ENCODE assay signal across 15 cellular contexts in genomic region chr18:32441536-32441935, GRCh38. TPM values are rescaled to one million over a fixed set of nuclear protein-coding genes. Genes with fewer than 3 reads are reported as not detected.
DNase-seq lines count a peak whose midpoint lies in the region; ATAC-seq and TF ChIP-seq lines count a peak whose summit lies in the region.
"Had no signal": no experiment of that assay in that cellular context is flagged by ENCODE, and none has a peak within 500 bp of the region (broad histone marks: within the 10 kb centered on the region; RNA-seq: fewer than 3 reads in every experiment).

No MANE protein-coding gene starts in this region.

- CTCF ChIA-PET in A673 (lab: Charles Lee), result no interaction called here

- no peaks in the 10 kb centered on the region for H4K20me1 ChIP-seq in osteoblast (ENCODE audit: insufficient read depth, low read length)

- H3K4me2 ChIP-seq in osteoblast (ENCODE audit: insufficient read depth, low read length), result peak overlapping the region; percentile 58
- H3K4me2 ChIP-seq: A549, KMS-11 had no signal

- H3K36me3 ChIP-seq in heart right ventricle (no peaks in the 10 kb centered on the region), osteoblast (ENCODE audit: insufficient read depth, low read length) (no peaks in the 10 kb centered on the region), A673 (ENCODE audit: insufficient read depth, low read length, poor library complexity, severe bottlenecking) (no peaks in the 10 kb centered on the region)
- H3K36me3 ChIP-seq in effector memory CD4-positive, alpha-beta T cell (ENCODE audit: control insufficient read depth, insufficient read depth, low read length), result no peaks in the 10 kb centered on the region
- H3K36me3 ChIP-seq: prostate gland had no signal

- H3K4me3 ChIP-seq in heart right ventricle (peak overlapping the region in 6 of 10 donors; percentile 5 to 36 (median 28)), fibroblast of the aortic adventitia (ENCODE audit: low read depth, low read length) (peak overlapping the region; percentile 29), osteoblast (ENCODE audit: insufficient read depth, low read length) (peak overlapping the region; percentile 16), A673 (ENCODE audit: low read depth, low read length, poor library complexity, severe bottlenecking) (no peak overlapping the region)
- H3K4me3 ChIP-seq in effector memory CD4-positive, alpha-beta T cell (ENCODE audit: insufficient read depth, low read depth, low read length, poor library complexity, severe bottlenecking), result no peak overlapping the region
- H3K4me3 ChIP-seq: A549, prostate gland, testis had no signal

- H3K4me1 ChIP-seq in heart right ventricle (peaks cover 2 to 83% (median 34%) of the 10 kb centered on the region in 9 donors), osteoblast (ENCODE audit: insufficient read depth, low read length) (no peaks in the 10 kb centered on the region), A673 (ENCODE audit: insufficient read depth, low read length, poor library complexity, severe bottlenecking) (peaks cover 4% of the 10 kb centered on the region)
- H3K4me1 ChIP-seq in effector memory CD4-positive, alpha-beta T cell (ENCODE audit: control insufficient read depth, insufficient read depth, low read length, poor library complexity, severe bottlenecking), result no peaks in the 10 kb centered on the region
- H3K4me1 ChIP-seq: A549, prostate gland, testis had no signal

- H3K79me2 ChIP-seq in osteoblast (ENCODE audit: insufficient read depth, low read length), result no peaks in the 10 kb centered on the region

- TF ChIP-seq CTCF in heart right ventricle (IDR thresholded peaks at IDR 0.05) (no peak), fibroblast of the aortic adventitia (IDR thresholded peaks at IDR 0.05; ENCODE audit: insufficient read depth, low read length) (no peak), osteoblast (IDR thresholded peaks at IDR 0.05; ENCODE audit: extremely low read depth, low read depth, low read length) (no peak), A673 (conservative IDR thresholded peaks at IDR 0.05; ENCODE audit: low read depth, low read length) (no peak)

- H2AFZ ChIP-seq in osteoblast (ENCODE audit: low read length), result no peak overlapping the region

- H3K9me3 ChIP-seq in heart right ventricle (no peaks in the 10 kb centered on the region), osteoblast (ENCODE audit: low read depth, low read length) (no peaks in the 10 kb centered on the region), A673 (ENCODE audit: low read depth, low read length, poor library complexity, severe bottlenecking) (no peaks in the 10 kb centered on the region)
- H3K9me3 ChIP-seq in effector memory CD4-positive, alpha-beta T cell (ENCODE audit: control insufficient read depth, low read length), result no peaks in the 10 kb centered on the region
- H3K9me3 ChIP-seq: A549, prostate gland, testis had no signal

- DNase-seq in heart right ventricle, result no peak
- DNase-seq in cardiac septum (ENCODE audit: low spot score), result no peak
- peak; percentile 67 for DNase-seq in fibroblast of the aortic adventitia (ENCODE audit: low read depth)
- DNase-seq in osteoblast (ENCODE audit: insufficient read length, low spot score, missing footprints), result no peak
- no peak for DNase-seq in SK-N-DZ (ENCODE audit: low spot score)
- no peak for DNase-seq in effector memory CD4-positive, alpha-beta T cell
- DNase-seq in A673 (ENCODE audit: low spot score), result no peak
- DNase-seq: CD8-positive, alpha-beta memory T cell; NCI-H1092 treated with DMSO at 0.1 percent for 48 hours; testis had no signal

- WGBS in heart right ventricle, 2 donors, result 35 to 49% methylated on average over 8 of the region's 8 CpGs

- H3K27ac ChIP-seq in heart right ventricle (peak overlapping the region in 1 of 10 donors; percentile 13), osteoblast (ENCODE audit: low read depth, low read length) (no peak overlapping the region), A673 (ENCODE audit: low read depth, low read length, poor library complexity, severe bottlenecking) (no peak overlapping the region)
- no peak overlapping the region for H3K27ac ChIP-seq in effector memory CD4-positive, alpha-beta T cell (ENCODE audit: insufficient read depth, low read length, poor library complexity, severe bottlenecking)
- H3K27ac ChIP-seq: A549, KMS-11, prostate gland, testis had no signal

- POLR2A ChIA-PET in A673 (lab: Charles Lee; ENCODE audit: low non-redundant PET), result no interaction called here

- H3K27me3 ChIP-seq in heart right ventricle (no peaks in the 10 kb centered on the region), osteoblast (ENCODE audit: insufficient read depth, low read length) (no peaks in the 10 kb centered on the region), A673 (replicated peaks; ENCODE audit: insufficient read depth, low read depth, low read length, poor library complexity) (no peaks in the 10 kb centered on the region)
- H3K27me3 ChIP-seq in effector memory CD4-positive, alpha-beta T cell (replicated peaks; ENCODE audit: control insufficient read depth, insufficient read depth, low read length, poor library complexity, severe bottlenecking), result no peaks in the 10 kb centered on the region
- H3K27me3 ChIP-seq: testis had no signal

- no TSS peak for BruUV-seq in A673 (replicated peaks; lab: Mats Ljungman, UMichigan)

- intact Hi-C loops in heart right ventricle (cut with DNase I) (loop anchor here in 1 of 10 donors (5.0 kb wide), 1 partner anchor 89 kb away; no protein-coding TSS in a partner anchor), cardiac septum (cut with DNase I) (no loop called here), A673 (cut with micrococcal nuclease; ENCODE audit: unreplicated experiment) (no loop called here)

- peak in 4 of 8 donors; percentile 4 to 30 (median 18) for ATAC-seq in heart right ventricle
- no peak for ATAC-seq in GM18868 (IDR thresholded peaks at IDR 0.05; ENCODE audit: unreplicated experiment)
- ATAC-seq: A549 had no signal

RNA-seq across cellular contexts. Expression of gene GAREM1, which starts 29.1 kb away (rescaled TPM):
- total RNA-seq in heart right ventricle (10 to 100 TPM in 9 of 10 donors, 1 to 10 TPM in 1; 8.6 to 26.1 (median 13.9) TPM), cardiac septum (10.0 TPM), fibroblast of the aortic adventitia (ENCODE audit: low replicate concordance) (2.4 and 5.5 TPM in 2 replicates), osteoblast (3.6 and 5.0 TPM in 2 replicates), A673 (2021) (8.4 and 9.5 TPM in 2 replicates)
- polyA plus RNA-seq in heart right ventricle, result 1 to 10 TPM; 2.4 to 4.3 TPM
- 1.4 and 3.1 TPM in 2 replicates for polyA plus RNA-seq in SK-N-DZ (2014; cell fraction: cytosol; rRNA removed)
- 0.49 and 0.73 TPM in 2 replicates for polyA plus RNA-seq in SK-N-DZ (2014; cell fraction: nucleus; rRNA removed)
- total RNA-seq: CD8-positive, alpha-beta memory T cell; T-helper 2 cell treated with Interferon-gamma antibody and Interleukin-4, amounts not matched to agents 100 ng/mL and 5 ng/mL, for 36 hours had no signal
- polyA plus RNA-seq: CD8-positive, alpha-beta memory T cell had no signal

Comparison
In these comparisons a context has a peak if more than half of its experiments do, and no peak if none do; other contexts are left out.
1. H3K4me3 ChIP-seq: peak in heart right ventricle (6 of 10), fibroblast of the aortic adventitia (single experiment) and osteoblast (single experiment); none in effector memory CD4-positive, alpha-beta T cell (single experiment) and A673 (single experiment).